8 cellular contexts compared by ENCODE assay signal in genomic region chr17:82267575-82268379, GRCh38. TPM values are rescaled to one million over a fixed set of nuclear protein-coding genes. Genes with fewer than 3 reads are reported as not detected.
A peak's percentile ranks its signal among the peaks of the same experiment; 100 is the strongest.
DNase-seq lines count a peak whose midpoint lies in the region; ATAC-seq lines count a peak whose summit lies in the region.

No MANE protein-coding gene starts in this region.

- peak; percentile 71 for DNase-seq in activated CD4-positive, alpha-beta T cell treated with anti-CD3 and anti-CD28 coated beads for 36 hours
- DNase-seq in activated CD4-positive, alpha-beta T cell treated with anti-CD3 and anti-CD28 coated beads for 1 hour, result no peak
- peak; percentile 67 for DNase-seq in activated CD4-positive, alpha-beta T cell treated with anti-CD3 and anti-CD28 coated beads, Interleukin-2, amount 10 ng/mL, durations not matched to agents 24 days and 14 days
- no peak for DNase-seq in effector memory CD8-positive, alpha-beta T cell
- DNase-seq in medulla oblongata (ENCODE audit: extremely low spot score), result peak; percentile 94
- peak; percentile 51 for DNase-seq in stimulated activated naive CD8-positive, alpha-beta T cell treated with anti-CD3 and anti-CD28 coated beads, Interleukin-15, Interleukin-2, amounts not matched to agents 100 U/mL and 50 U/mL, for 24 hours
- no peak for DNase-seq in NCI-H345 (lab: John Stamatoyannopoulos, UW)
- no peak for DNase-seq in D341Med (ENCODE audit: low spot score)

- H3K9me3 Mint-ChIP-seq in activated CD4-positive, alpha-beta T cell treated with anti-CD3 and anti-CD28 coated beads for 36 hours (ENCODE audit: low read depth), result no peaks in the 10 kb centered on the region
- no peaks in the 10 kb centered on the region for H3K9me3 Mint-ChIP-seq in activated CD4-positive, alpha-beta T cell treated with anti-CD3 and anti-CD28 coated beads, Interleukin-2, amount 10 ng/mL, durations not matched to agents 24 days and 14 days
- H3K9me3 Mint-ChIP-seq in effector memory CD8-positive, alpha-beta T cell, result no peaks in the 10 kb centered on the region

- H3K27me3 Mint-ChIP-seq in activated CD4-positive, alpha-beta T cell treated with anti-CD3 and anti-CD28 coated beads for 36 hours, result no peaks in the 10 kb centered on the region
- H3K27me3 Mint-ChIP-seq in activated CD4-positive, alpha-beta T cell treated with anti-CD3 and anti-CD28 coated beads, Interleukin-2, amount 10 ng/mL, durations not matched to agents 24 days and 14 days, result no peaks in the 10 kb centered on the region
- no peaks in the 10 kb centered on the region for H3K27me3 Mint-ChIP-seq in effector memory CD8-positive, alpha-beta T cell

- H3K36me3 Mint-ChIP-seq in activated CD4-positive, alpha-beta T cell treated with anti-CD3 and anti-CD28 coated beads for 36 hours (ENCODE audit: low read depth), result peaks cover 66% of the 10 kb centered on the region
- H3K36me3 Mint-ChIP-seq in activated CD4-positive, alpha-beta T cell treated with anti-CD3 and anti-CD28 coated beads, Interleukin-2, amount 10 ng/mL, durations not matched to agents 24 days and 14 days (ENCODE audit: low read depth), result peaks cover 79% of the 10 kb centered on the region
- H3K36me3 Mint-ChIP-seq in effector memory CD8-positive, alpha-beta T cell (ENCODE audit: insufficient read depth), result peaks cover 97% of the 10 kb centered on the region

- POLR2A ChIA-PET in activated CD4-positive, alpha-beta T cell treated with anti-CD3 and anti-CD28 coated beads for 36 hours (lab: Charles Lee), result interaction anchor here (0.6 kb wide), 1 partner anchor 56 kb away, joined by 5 read pairs; no protein-coding TSS in a partner anchor

- ATAC-seq in activated CD4-positive, alpha-beta T cell treated with anti-CD3 and anti-CD28 coated beads for 36 hours, result peak; percentile 80
- peak; percentile 58 for ATAC-seq in effector memory CD8-positive, alpha-beta T cell (replicated peaks)
- peak; percentile 56 for ATAC-seq in stimulated activated naive CD8-positive, alpha-beta T cell treated with anti-CD3 and anti-CD28 coated beads, Interleukin-15, Interleukin-2, amounts not matched to agents 100 U/mL and 50 U/mL, for 24 hours

- peaks cover 71% of the 10 kb centered on the region for H3K4me1 Mint-ChIP-seq in activated CD4-positive, alpha-beta T cell treated with anti-CD3 and anti-CD28 coated beads for 36 hours
- H3K4me1 Mint-ChIP-seq in activated CD4-positive, alpha-beta T cell treated with anti-CD3 and anti-CD28 coated beads, Interleukin-2, amount 10 ng/mL, durations not matched to agents 24 days and 14 days, result peaks cover 56% of the 10 kb centered on the region
- H3K4me1 Mint-ChIP-seq in effector memory CD8-positive, alpha-beta T cell (ENCODE audit: low read depth in 2 of 2), result peaks cover 52 to 55% of the 10 kb centered on the region in 2 donors

- intact Hi-C loops in activated CD4-positive, alpha-beta T cell treated with anti-CD3 and anti-CD28 coated beads for 36 hours (cut with DNase I, micrococcal nuclease), result no loop called here
- intact Hi-C loops in activated CD4-positive, alpha-beta T cell treated with anti-CD3 and anti-CD28 coated beads, Interleukin-2, amount 10 ng/mL, durations not matched to agents 24 days and 14 days (cut with micrococcal nuclease), result no loop called here

- CTCF ChIA-PET in activated CD4-positive, alpha-beta T cell treated with anti-CD3 and anti-CD28 coated beads for 36 hours (lab: Charles Lee), result interaction anchor here (1.2 kb wide), 1 partner anchor 25 kb away, joined by 4 read pairs; no protein-coding TSS in a partner anchor

- peak overlapping the region; percentile 34 for H3K4me3 Mint-ChIP-seq in activated CD4-positive, alpha-beta T cell treated with anti-CD3 and anti-CD28 coated beads for 36 hours
- H3K4me3 Mint-ChIP-seq in activated CD4-positive, alpha-beta T cell treated with anti-CD3 and anti-CD28 coated beads, Interleukin-2, amount 10 ng/mL, durations not matched to agents 24 days and 14 days, result peak overlapping the region; percentile 6
- peak overlapping the region; percentile 59 to 82 for H3K4me3 Mint-ChIP-seq in effector memory CD8-positive, alpha-beta T cell

- peak overlapping the region; percentile 77 for H3K27ac Mint-ChIP-seq in activated CD4-positive, alpha-beta T cell treated with anti-CD3 and anti-CD28 coated beads for 36 hours
- peak overlapping the region; percentile 30 for H3K27ac Mint-ChIP-seq in activated CD4-positive, alpha-beta T cell treated with anti-CD3 and anti-CD28 coated beads, Interleukin-2, amount 10 ng/mL, durations not matched to agents 24 days and 14 days
- H3K27ac Mint-ChIP-seq in effector memory CD8-positive, alpha-beta T cell, result peak overlapping the region; percentile 70 to 82

RNA-seq across cellular contexts. Expression of gene CSNK1D, which starts 5.7 kb away (rescaled TPM):
- 100 to 1,000 TPM; 118 to 182 TPM for total RNA-seq in activated CD4-positive, alpha-beta T cell treated with anti-CD3 and anti-CD28 coated beads for 36 hours
- 137 and 146 TPM in 2 replicates for total RNA-seq in activated CD4-positive, alpha-beta T cell treated with anti-CD3 and anti-CD28 coated beads, Interleukin-2, amount 10 ng/mL, durations not matched to agents 24 days and 14 days

RNA-seq across cellular contexts. Expression of gene SLC16A3, which starts 38.9 kb away (rescaled TPM):
- 100 to 1,000 TPM in 1 of 2 experiments, 10 to 100 TPM in 1; 93.2 to 157 TPM for total RNA-seq in activated CD4-positive, alpha-beta T cell treated with anti-CD3 and anti-CD28 coated beads for 36 hours
- 162 and 171 TPM in 2 replicates for total RNA-seq in activated CD4-positive, alpha-beta T cell treated with anti-CD3 and anti-CD28 coated beads, Interleukin-2, amount 10 ng/mL, durations not matched to agents 24 days and 14 days

RNA-seq across cellular contexts. Expression of gene CD7, which starts 49.6 kb away (rescaled TPM):
- total RNA-seq in activated CD4-positive, alpha-beta T cell treated with anti-CD3 and anti-CD28 coated beads for 36 hours, result 100 to 1,000 TPM; 614 to 725 TPM
- total RNA-seq in activated CD4-positive, alpha-beta T cell treated with anti-CD3 and anti-CD28 coated beads, Interleukin-2, amount 10 ng/mL, durations not matched to agents 24 days and 14 days, result 413 and 415 TPM in 2 replicates

RNA-seq across cellular contexts. Expression of gene CCDC57, which starts 55.1 kb away (rescaled TPM):
- total RNA-seq in activated CD4-positive, alpha-beta T cell treated with anti-CD3 and anti-CD28 coated beads for 36 hours, result 10 to 100 TPM; 41.6 to 43.8 TPM
- total RNA-seq in activated CD4-positive, alpha-beta T cell treated with anti-CD3 and anti-CD28 coated beads, Interleukin-2, amount 10 ng/mL, durations not matched to agents 24 days and 14 days, result 56.0 and 58.4 TPM in 2 replicates

Comparison
In these comparisons a context has a peak if more than half of its experiments do, and no peak if none do; other contexts are left out.
1. DNase-seq: peak in activated CD4-positive, alpha-beta T cell treated with anti-CD3 and anti-CD28 coated beads for 36 hours (single experiment), activated CD4-positive, alpha-beta T cell treated with anti-CD3 and anti-CD28 coated beads, Interleukin-2, amount 10 ng/mL, durations not matched to agents 24 days and 14 days (single experiment), medulla oblongata (single experiment) and stimulated activated naive CD8-positive, alpha-beta T cell treated with anti-CD3 and anti-CD28 coated beads, Interleukin-15, Interleukin-2, amounts not matched to agents 100 U/mL and 50 U/mL, for 24 hours (single experiment); none in activated CD4-positive, alpha-beta T cell treated with anti-CD3 and anti-CD28 coated beads for 1 hour (single experiment), effector memory CD8-positive, alpha-beta T cell (0 of 3), NCI-H345 (single experiment) and D341Med (single experiment).
2. H3K4me3 Mint-ChIP-seq: peak in every context shown above with its lines; median percentile 70 in effector memory CD8-positive, alpha-beta T cell; 34 in activated CD4-positive, alpha-beta T cell treated with anti-CD3 and anti-CD28 coated beads for 36 hours; 6 in activated CD4-positive, alpha-beta T cell treated with anti-CD3 and anti-CD28 coated beads, Interleukin-2, amount 10 ng/mL, durations not matched to agents 24 days and 14 days.
3. Peak in every context shown above with its lines, with median percentiles within 50 percentile points of each other: ATAC-seq and H3K27ac Mint-ChIP-seq.